ENCODE assay signal across 33 cellular contexts in the genomic region with DNA sequence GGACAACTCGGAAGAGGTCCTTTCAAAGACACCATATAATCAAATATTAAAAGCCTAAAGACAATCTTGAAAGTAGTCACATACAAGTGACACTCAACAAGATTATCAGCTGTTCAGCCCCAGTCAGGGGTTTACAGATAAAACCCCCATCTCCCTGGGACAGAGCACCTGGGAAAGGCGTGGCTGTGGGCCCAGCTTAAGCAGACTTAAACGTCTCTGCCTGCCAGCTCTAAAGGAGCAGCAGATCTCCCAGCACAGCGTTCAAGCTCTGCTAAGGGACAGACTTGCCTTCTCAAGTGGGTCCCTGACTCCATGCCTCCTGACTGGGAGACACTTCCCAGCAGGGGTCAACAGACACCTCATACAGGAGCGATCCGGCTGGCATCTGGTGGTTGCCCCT.
"Had no signal": no experiment of that assay in that cellular context is flagged by ENCODE, and none has a peak within 500 bp of the region (broad histone marks: within the 10 kb centered on the region; RNA-seq: fewer than 3 reads in every experiment).

No MANE protein-coding gene starts in this region.

- H3K27me3 ChIP-seq: esophagus muscularis mucosa, foreskin keratinocyte, gastroesophageal sphincter, heart right ventricle, right atrium auricular region, suprapubic skin, transverse colon, upper lobe of right lung, uterus had no signal

- H3K9me3 ChIP-seq: esophagus muscularis mucosa, lower lobe of right lung, mucosa of descending colon, prostate gland, right atrium auricular region, suprapubic skin, transverse colon, upper lobe of right lung, uterus had no signal

- ATAC-seq: foreskin keratinocyte; gastroesophageal sphincter; heart right ventricle; left colon; left ventricle myocardium superior; lower lobe of right lung; mucosa of descending colon; natural killer cell treated with Interleukin-12 subunit alpha and Interleukin-12 subunit beta and Interleukin-15 and Interleukin-18, amount 100 ng/mL, for 72 hours; sciatic nerve; stimulated activated naive CD8-positive, alpha-beta T cell treated with anti-CD3 and anti-CD28 coated beads, Interleukin-15, amount 100 ng/mL, for 72 hours; upper lobe of right lung had no signal

- H3K36me3 ChIP-seq: heart right ventricle, lower lobe of right lung, neural progenitor cell, prostate gland, right atrium auricular region, suprapubic skin, transverse colon, upper lobe of right lung, uterus had no signal

- H3K27ac ChIP-seq: esophagus muscularis mucosa, foreskin keratinocyte, gastroesophageal sphincter, heart right ventricle, lower lobe of right lung, neural progenitor cell, prostate gland, right atrium auricular region, suprapubic skin, transverse colon, upper lobe of right lung, uterus had no signal

- H3K9ac ChIP-seq: neural progenitor cell had no signal

- H3K4me3 ChIP-seq: esophagus muscularis mucosa, gastroesophageal sphincter, heart right ventricle, lower lobe of right lung, mucosa of descending colon, neural progenitor cell, prostate gland, right atrium auricular region, smooth muscle cell, suprapubic skin, transverse colon, upper lobe of right lung, uterus had no signal

- DNase-seq: effector CD8-positive, alpha-beta T cell; foreskin keratinocyte; heart right ventricle; hippocampal formation; immature natural killer cell; islet precursor cell; kidney glomerular epithelial cell; left colon; left ventricle myocardium superior; lower lobe of right lung; mucosa of descending colon; naive B cell; nucleus accumbens; stimulated activated CD4-positive, alpha-beta T cell treated with anti-CD3 and anti-CD28 coated beads, Interleukin-12 subunit alpha, Interleukin-12 subunit beta, amount 100 ng/mL, for 4 hours; stimulated activated CD4-positive, alpha-beta T cell treated with anti-CD3 and anti-CD28 coated beads, Interleukin-1b, Interleukin-23, amount 100 ng/mL, for 48 hours; stimulated activated CD4-positive, alpha-beta T cell treated with anti-CD3 and anti-CD28 coated beads, Interleukin-4, amount 100 ng/mL, for 1 hour; stimulated activated CD8-positive, alpha-beta memory T cell treated with anti-CD3 and anti-CD28 coated beads, Interleukin-4, amount 100 ng/mL, for 48 hours; stimulated activated naive CD4-positive, alpha-beta T cell; stimulated activated naive CD8-positive, alpha-beta T cell treated with anti-CD3 and anti-CD28 coated beads, Interleukin-15, amount 100 ng/mL, for 72 hours; transverse colon; upper lobe of right lung; uterus had no signal

- H2AFZ ChIP-seq: neural progenitor cell had no signal

- H3K4me1 ChIP-seq: gastroesophageal sphincter, lower lobe of right lung, prostate gland, suprapubic skin, transverse colon, upper lobe of right lung, uterus had no signal

- H3K4me2 ChIP-seq: neural progenitor cell, smooth muscle cell had no signal

- FAIRE-seq: colon, endothelial cell of umbilical vein had no signal
